11 cellular contexts compared by ENCODE assay signal in the genomic region with DNA sequence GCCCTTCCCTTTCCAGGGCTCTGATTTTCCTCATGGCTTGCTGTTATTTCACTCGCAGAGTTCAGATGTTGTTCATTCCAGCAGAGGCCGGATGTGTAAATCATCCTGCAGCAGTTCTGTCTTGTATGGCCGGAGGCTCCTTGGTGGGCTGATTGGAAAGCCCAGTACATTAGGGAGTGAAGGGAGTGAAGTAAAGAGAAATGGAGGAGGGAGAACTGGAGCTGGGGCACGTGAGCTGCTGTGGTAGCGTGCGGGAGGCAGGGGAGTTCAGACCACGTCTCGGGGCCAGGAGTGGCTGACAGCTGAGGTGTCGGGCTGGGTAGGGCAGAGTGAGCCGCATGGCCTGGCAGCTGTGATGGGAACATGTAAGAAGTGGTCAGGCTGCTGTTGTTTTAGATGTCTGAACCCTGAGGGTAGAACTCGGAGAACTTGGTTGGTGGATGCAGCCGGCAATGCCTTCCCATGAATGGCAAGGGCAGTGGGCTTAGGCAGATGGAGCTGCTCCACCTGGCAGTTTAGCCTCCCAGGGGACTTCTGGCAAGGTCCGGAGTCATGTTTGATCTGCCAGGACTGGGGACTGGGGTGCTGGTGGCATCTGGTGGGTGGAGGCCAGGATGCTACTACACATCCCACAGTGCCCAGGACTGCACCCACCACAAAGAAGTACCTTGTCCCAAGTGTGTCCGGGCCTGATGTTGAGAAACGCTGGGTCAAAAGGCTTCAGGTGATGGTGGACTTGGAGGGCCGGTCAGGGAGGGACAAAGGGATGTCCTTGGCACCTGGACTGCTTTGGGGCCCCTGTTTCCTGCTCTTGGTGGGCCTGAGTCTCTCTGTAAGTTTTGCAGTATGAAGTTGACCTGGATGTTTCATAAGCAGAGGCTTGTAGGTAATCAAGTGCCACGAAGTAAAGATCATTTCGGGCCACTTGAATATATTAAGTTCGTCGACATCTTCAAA. TPM values are rescaled to one million over a fixed set of nuclear protein-coding genes. Genes with fewer than 3 reads are reported as not detected.
DNase-seq lines count a peak whose midpoint lies in the region; ATAC-seq and TF ChIP-seq lines count a peak whose summit lies in the region.
"Had no signal": no experiment of that assay in that cellular context is flagged by ENCODE, and none has a peak within 500 bp of the region (broad histone marks: within the 10 kb centered on the region; RNA-seq: fewer than 3 reads in every experiment).

No MANE protein-coding gene starts in this region.

- CTCF ChIA-PET in activated CD8-positive, alpha-beta memory T cell treated with anti-CD3 and anti-CD28 coated beads, Interleukin-2, amount 10 ng/mL, durations not matched to agents 7 days and 5 days (lab: Charles Lee) = no interaction called here

- intact Hi-C loops in right lobe of liver (cut with DNase I) = no loop called here

- WGBS in right lobe of liver (ENCODE audit: insufficient coverage, low coverage, low lambda C conversion rate, missing lambda C conversion rate) = 78% methylated on average over 10 of the region's 20 CpGs

- peaks cover 7% of the 10 kb centered on the region for H3K4me1 Mint-ChIP-seq in activated CD8-positive, alpha-beta memory T cell treated with anti-CD3 and anti-CD28 coated beads, Interleukin-2, amount 10 ng/mL, durations not matched to agents 7 days and 5 days
- no peaks in the 10 kb centered on the region for H3K4me1 Mint-ChIP-seq in activated T-cell treated with anti-CD3 and anti-CD28 coated beads, Interleukin-2, amount 50 U/mL, for 72 hours (ENCODE audit: low read depth)
- H3K4me1 Mint-ChIP-seq: activated CD4-positive, alpha-beta T cell treated with anti-CD3 and anti-CD28 coated beads for 36 hours had no signal

- no peaks in the 10 kb centered on the region for H3K36me3 ChIP-seq in right lobe of liver
- H3K36me3 ChIP-seq in thoracic aorta = no peaks in the 10 kb centered on the region
- H3K36me3 ChIP-seq: neutrophil had no signal

- ATAC-seq in right lobe of liver (peak; percentile 14 to 30 (median 20)), thoracic aorta (ENCODE audit: insufficient number of reproducible peaks, low FRiP score, low read depth) (peak; percentile 23)
- no peak for ATAC-seq in activated CD8-positive, alpha-beta memory T cell treated with anti-CD3 and anti-CD28 coated beads, Interleukin-2, amount 10 ng/mL, durations not matched to agents 7 days and 5 days
- ATAC-seq in activated T-cell treated with anti-CD3 and anti-CD28 coated beads, Interleukin-2, amount 50 U/mL, for 72 hours (replicated peaks in 1 of 2) = no peak
- ATAC-seq: activated CD4-positive, alpha-beta T cell treated with anti-CD3 and anti-CD28 coated beads for 36 hours had no signal

- H3K27me3 ChIP-seq in right lobe of liver (no peaks in the 10 kb centered on the region), thoracic aorta (replicated peaks; ENCODE audit: insufficient read depth) (no peaks in the 10 kb centered on the region)

- peak; percentile 32 for DNase-seq in NCI-H1694 (lab: John Stamatoyannopoulos, UW)
- DNase-seq in cardiac fibroblast (ENCODE audit: low read depth in 2 of 2) = peak; percentile 66 to 71
- no peak for DNase-seq in right lobe of liver
- no peak for DNase-seq in thoracic aorta (ENCODE audit: low spot score)
- DNase-seq in LoVo (ENCODE audit: low spot score) = no peak
- DNase-seq in activated CD8-positive, alpha-beta memory T cell treated with anti-CD3 and anti-CD28 coated beads, Interleukin-2, amount 10 ng/mL, durations not matched to agents 7 days and 5 days = no peak
- no peak for DNase-seq in activated T-cell treated with anti-CD3 and anti-CD28 coated beads, Interleukin-2, amount 50 U/mL, for 72 hours
- no peak for DNase-seq in stimulated activated CD4-positive, alpha-beta T cell treated with anti-CD3 and anti-CD28 coated beads, Interleukin-1b, Interleukin-23, amount 100 ng/mL, for 48 hours
- DNase-seq: activated CD4-positive, alpha-beta T cell treated with anti-CD3 and anti-CD28 coated beads for 36 hours had no signal

- no peak for TF ChIP-seq POLR2A in right lobe of liver (IDR thresholded peaks at IDR 0.05)

- peaks cover 39% of the 10 kb centered on the region for H3K27me3 Mint-ChIP-seq in activated CD8-positive, alpha-beta memory T cell treated with anti-CD3 and anti-CD28 coated beads, Interleukin-2, amount 10 ng/mL, durations not matched to agents 7 days and 5 days
- peaks cover 14% of the 10 kb centered on the region for H3K27me3 Mint-ChIP-seq in activated T-cell treated with anti-CD3 and anti-CD28 coated beads, Interleukin-2, amount 50 U/mL, for 72 hours (ENCODE audit: low read depth)

- no peaks in the 10 kb centered on the region for H3K9me3 Mint-ChIP-seq in activated CD8-positive, alpha-beta memory T cell treated with anti-CD3 and anti-CD28 coated beads, Interleukin-2, amount 10 ng/mL, durations not matched to agents 7 days and 5 days (ENCODE audit: low read depth)
- H3K9me3 Mint-ChIP-seq in activated T-cell treated with anti-CD3 and anti-CD28 coated beads, Interleukin-2, amount 50 U/mL, for 72 hours = no peaks in the 10 kb centered on the region

- H3K27ac Mint-ChIP-seq in activated CD8-positive, alpha-beta memory T cell treated with anti-CD3 and anti-CD28 coated beads, Interleukin-2, amount 10 ng/mL, durations not matched to agents 7 days and 5 days = no peak overlapping the region
- no peak overlapping the region for H3K27ac Mint-ChIP-seq in activated T-cell treated with anti-CD3 and anti-CD28 coated beads, Interleukin-2, amount 50 U/mL, for 72 hours
- H3K27ac Mint-ChIP-seq: activated CD4-positive, alpha-beta T cell treated with anti-CD3 and anti-CD28 coated beads for 36 hours had no signal

- H3K27ac ChIP-seq in right lobe of liver = peak overlapping the region in 2 of 3 donors; percentile 40 to 58
- H3K27ac ChIP-seq in thoracic aorta = peak overlapping the region; percentile 95 to 96
- H3K27ac ChIP-seq: neutrophil had no signal

- H3K4me1 ChIP-seq in right lobe of liver = peaks cover 0 to 2% (median 0%) of the 10 kb centered on the region in 4 donors
- H3K4me1 ChIP-seq in thoracic aorta (ENCODE audit: control insufficient read depth in 1 of 2, low read depth in 2 of 2) = peaks cover 67 to 91% of the 10 kb centered on the region in 2 donors

- no peaks in the 10 kb centered on the region for H3K36me3 Mint-ChIP-seq in activated CD8-positive, alpha-beta memory T cell treated with anti-CD3 and anti-CD28 coated beads, Interleukin-2, amount 10 ng/mL, durations not matched to agents 7 days and 5 days
- H3K36me3 Mint-ChIP-seq in activated T-cell treated with anti-CD3 and anti-CD28 coated beads, Interleukin-2, amount 50 U/mL, for 72 hours (ENCODE audit: insufficient read depth in 2 of 2) = no peaks in the 10 kb centered on the region

- H3K4me3 ChIP-seq in cardiac fibroblast (replicated peaks in 1 of 2; ENCODE audit: low read depth in 2 of 2, low read length in 2 of 2) = peak overlapping the region in 1 of 2 donors; percentile 1
- no peak overlapping the region for H3K4me3 ChIP-seq in right lobe of liver
- H3K4me3 ChIP-seq in thoracic aorta = peak overlapping the region; percentile 25
- H3K4me3 ChIP-seq: GM12878 had no signal

- H3K9me3 ChIP-seq in right lobe of liver (no peaks in the 10 kb centered on the region), thoracic aorta (no peaks in the 10 kb centered on the region)
- H3K9me3 ChIP-seq: neutrophil had no signal

- no peak for TF ChIP-seq CTCF in cardiac fibroblast (IDR thresholded peaks at IDR 0.05; ENCODE audit: low read depth, low read length)
- no peak for TF ChIP-seq CTCF in right lobe of liver (IDR thresholded peaks at IDR 0.05)
- no peak for TF ChIP-seq CTCF in thoracic aorta (IDR thresholded peaks at IDR 0.05)

- no peak overlapping the region for H3K4me3 Mint-ChIP-seq in activated CD8-positive, alpha-beta memory T cell treated with anti-CD3 and anti-CD28 coated beads, Interleukin-2, amount 10 ng/mL, durations not matched to agents 7 days and 5 days
- no peak overlapping the region for H3K4me3 Mint-ChIP-seq in activated T-cell treated with anti-CD3 and anti-CD28 coated beads, Interleukin-2, amount 50 U/mL, for 72 hours
- H3K4me3 Mint-ChIP-seq: activated CD4-positive, alpha-beta T cell treated with anti-CD3 and anti-CD28 coated beads for 36 hours had no signal

RNA-seq across cellular contexts. Expression of gene ASAP2, which starts 29.1 kb away (rescaled TPM):
- total RNA-seq in right lobe of liver (1 to 10 TPM; 2.4 to 5.2 (median 3.9) TPM), thoracic aorta (100 to 1,000 TPM in 1 of 2 donors, 10 to 100 TPM in 1; 58.1 to 102 TPM)
- under 1 TPM; 0.33 to 0.44 TPM for total RNA-seq in activated CD8-positive, alpha-beta memory T cell treated with anti-CD3 and anti-CD28 coated beads, Interleukin-2, amount 10 ng/mL, durations not matched to agents 7 days and 5 days
- under 1 TPM; 0.10 to 0.42 TPM for total RNA-seq in activated T-cell treated with anti-CD3 and anti-CD28 coated beads, Interleukin-2, amount 50 U/mL, for 72 hours

Comparison
In these comparisons a context has a peak if more than half of its experiments do, and no peak if none do; other contexts are left out.
1. DNase-seq: peak in NCI-H1694 (single experiment) and cardiac fibroblast (2 of 2); none in right lobe of liver (0 of 3), thoracic aorta (single experiment), LoVo (single experiment), activated CD8-positive, alpha-beta memory T cell treated with anti-CD3 and anti-CD28 coated beads, Interleukin-2, amount 10 ng/mL, durations not matched to agents 7 days and 5 days (single experiment), activated T-cell treated with anti-CD3 and anti-CD28 coated beads, Interleukin-2, amount 50 U/mL, for 72 hours (0 of 2) and stimulated activated CD4-positive, alpha-beta T cell treated with anti-CD3 and anti-CD28 coated beads, Interleukin-1b, Interleukin-23, amount 100 ng/mL, for 48 hours (single experiment).
2. ATAC-seq: peak in right lobe of liver (4 of 4) and thoracic aorta (single experiment); none in activated CD8-positive, alpha-beta memory T cell treated with anti-CD3 and anti-CD28 coated beads, Interleukin-2, amount 10 ng/mL, durations not matched to agents 7 days and 5 days (single experiment) and activated T-cell treated with anti-CD3 and anti-CD28 coated beads, Interleukin-2, amount 50 U/mL, for 72 hours (0 of 2).
3. RNA of gene ASAP2, which starts 29.1 kb away (total RNA-seq): 58.1 to 102 TPM in thoracic aorta; 2.4 to 5.2 TPM in right lobe of liver, 0.33 to 0.44 TPM in activated CD8-positive, alpha-beta memory T cell treated with anti-CD3 and anti-CD28 coated beads, Interleukin-2, amount 10 ng/mL, durations not matched to agents 7 days and 5 days and 0.10 to 0.42 TPM in activated T-cell treated with anti-CD3 and anti-CD28 coated beads, Interleukin-2, amount 50 U/mL, for 72 hours; every median in the first group is over 4 times any median in the second.